In the genomic region with DNA sequence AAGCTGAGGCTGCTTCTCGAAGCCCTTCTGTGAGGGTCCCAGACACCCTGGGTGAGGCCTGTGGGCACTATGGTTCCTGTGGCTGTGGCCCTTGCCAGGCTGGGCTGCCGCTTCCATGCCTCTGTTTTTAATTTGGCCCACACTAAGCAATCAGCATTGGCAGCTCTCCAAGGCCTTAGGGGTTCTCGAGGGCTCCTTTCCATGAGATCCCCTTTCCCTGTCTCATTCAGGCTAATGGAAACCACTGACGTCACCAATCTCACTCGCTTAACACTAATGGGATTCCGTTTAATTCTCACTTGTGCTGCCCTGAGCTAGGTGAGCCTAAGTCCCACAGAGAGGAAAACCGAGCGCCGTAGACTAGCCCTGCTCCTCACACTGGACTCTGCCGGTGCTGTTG, we compare ENCODE assay signal across 20 cellular contexts.
A peak's percentile ranks its signal among the peaks of the same experiment; 100 is the strongest.
DNase-seq lines count a peak whose midpoint lies in the region; ATAC-seq and TF ChIP-seq lines count a peak whose summit lies in the region.
"Had no signal": no experiment of that assay in that cellular context is flagged by ENCODE, and none has a peak within 500 bp of the region (broad histone marks: within the 10 kb centered on the region; RNA-seq: fewer than 3 reads in every experiment).

No MANE protein-coding gene starts in this region.

- H3K4me2 ChIP-seq in neural progenitor cell = no peak overlapping the region

- H3K4me3 Mint-ChIP-seq in neural progenitor cell = no peak overlapping the region
- H3K4me3 Mint-ChIP-seq: activated B cell treated with CpG ODN at 0.5 μM for 24 hours; activated CD8-positive, alpha-beta T cell treated with anti-CD3 and anti-CD28 coated beads, Interleukin-2, amount 10 ng/mL, durations not matched to agents 7 days and 5 days; activated T-cell treated with anti-CD3 and anti-CD28 coated beads, Interleukin-2, amount 50 U/mL, for 4 hours; stimulated activated naive B cell treated with anti-CD40 and anti-IgM and Interleukin-4, amounts not matched to agents 10 μg/mL and 1 μg/mL and 100 μg/mL, for 72 hours; T-helper 17 cell had no signal

- H3K36me3 ChIP-seq in adipocyte (ENCODE audit: control insufficient read depth, insufficient read depth, low read length, severe bottlenecking) = no peaks in the 10 kb centered on the region
- no peaks in the 10 kb centered on the region for H3K36me3 ChIP-seq in neural progenitor cell
- H3K36me3 ChIP-seq: colonic mucosa, gastroesophageal sphincter, right atrium auricular region had no signal

- H3F3A ChIP-seq in neural progenitor cell (ENCODE audit: low read depth) = no peaks in the 10 kb centered on the region

- no peak overlapping the region for H2AFZ ChIP-seq in neural progenitor cell (replicated peaks)

- H3K9me3 ChIP-seq in adipocyte (ENCODE audit: control insufficient read depth, low read length) (peaks cover 4% of the 10 kb centered on the region), neural progenitor cell (ENCODE audit: low read depth) (no peaks in the 10 kb centered on the region)
- H3K9me3 ChIP-seq: colonic mucosa, right atrium auricular region had no signal

- H3K9me3 Mint-ChIP-seq in neural progenitor cell = peaks cover 2% of the 10 kb centered on the region
- H3K9me3 Mint-ChIP-seq: activated B cell treated with CpG ODN at 0.5 μM for 24 hours; activated naive CD4-positive, alpha-beta T cell treated with anti-CD3 and anti-CD28 coated beads, Interleukin-2, amount 50 U/mL, for 72 hours; activated T-cell treated with anti-CD3 and anti-CD28 coated beads, Interleukin-2, amount 50 U/mL, for 4 hours; stimulated activated naive B cell treated with anti-CD40 and anti-IgM and Interleukin-4, amounts not matched to agents 10 μg/mL and 1 μg/mL and 100 μg/mL, for 72 hours had no signal

- TF ChIP-seq CTCF in neural progenitor cell (IDR thresholded peaks at IDR 0.05) = no peak

- no peaks in the 10 kb centered on the region for H3K4me1 Mint-ChIP-seq in neural progenitor cell
- H3K4me1 Mint-ChIP-seq: activated B cell treated with CpG ODN at 0.5 μM for 24 hours; stimulated activated naive B cell treated with anti-CD40 and anti-IgM and Interleukin-4, amounts not matched to agents 10 μg/mL and 1 μg/mL and 100 μg/mL, for 72 hours had no signal

- no peaks in the 10 kb centered on the region for H3K79me2 ChIP-seq in neural progenitor cell (ENCODE audit: low read depth)

- peaks cover 5% of the 10 kb centered on the region for H3K27me3 Mint-ChIP-seq in neural progenitor cell (ENCODE audit: insufficient read depth, low read depth)

- DNase-seq in NCI-H1436 (lab: John Stamatoyannopoulos, UW) (peak; percentile 36), NCI-H1436 treated with DMSO at 0.1 percent for 48 hours (lab: John Stamatoyannopoulos, UW) (no peak), NCI-H2227 (lab: John Stamatoyannopoulos, UW; ENCODE audit: unreplicated experiment) (peak; percentile 81), adipocyte (ENCODE audit: low read depth) (peak; percentile 20), renal cortical epithelial cell (ENCODE audit: low read depth) (peak; percentile 47), neural progenitor cell (ENCODE audit: low spot score) (no peak)
- DNase-seq: 8988T; activated B cell treated with CpG ODN at 0.5 μM for 24 hours; activated CD8-positive, alpha-beta T cell treated with anti-CD3 and anti-CD28 coated beads, Interleukin-2, amount 10 ng/mL, durations not matched to agents 7 days and 5 days; activated T-cell treated with anti-CD3 and anti-CD28 coated beads, Interleukin-2, amount 50 U/mL, for 4 hours; C1 segment of cervical spinal cord; colonic mucosa; Kasumi-1; stimulated activated naive B cell treated with anti-CD40 and anti-IgM and Interleukin-4, amounts not matched to agents 10 μg/mL and 1 μg/mL and 100 μg/mL, for 72 hours; T-helper 17 cell had no signal

- H3K9ac ChIP-seq in adipocyte (ENCODE audit: low read length) = no peak overlapping the region
- H3K9ac ChIP-seq in neural progenitor cell = no peak overlapping the region

- ATAC-seq in HG02623 (IDR thresholded peaks at IDR 0.05; ENCODE audit: unreplicated experiment) (no peak), GM18909 (IDR thresholded peaks at IDR 0.05; ENCODE audit: poor library complexity, unreplicated experiment) (no peak)
- ATAC-seq: activated CD8-positive, alpha-beta T cell treated with anti-CD3 and anti-CD28 coated beads, Interleukin-2, amount 10 ng/mL, durations not matched to agents 7 days and 5 days; activated naive CD4-positive, alpha-beta T cell treated with anti-CD3 and anti-CD28 coated beads, Interleukin-2, amount 50 U/mL, for 72 hours; activated T-cell treated with anti-CD3 and anti-CD28 coated beads, Interleukin-2, amount 50 U/mL, for 4 hours; gastroesophageal sphincter; stimulated activated naive B cell treated with anti-CD40 and anti-IgM and Interleukin-4, amounts not matched to agents 10 μg/mL and 1 μg/mL and 100 μg/mL, for 72 hours; T-helper 17 cell had no signal

- no peak overlapping the region for H3K27ac ChIP-seq in neural progenitor cell
- H3K27ac ChIP-seq: colonic mucosa, gastroesophageal sphincter, right atrium auricular region had no signal

- H3K27ac Mint-ChIP-seq in neural progenitor cell = no peak overlapping the region
- H3K27ac Mint-ChIP-seq: activated B cell treated with CpG ODN at 0.5 μM for 24 hours; activated CD8-positive, alpha-beta T cell treated with anti-CD3 and anti-CD28 coated beads, Interleukin-2, amount 10 ng/mL, durations not matched to agents 7 days and 5 days; stimulated activated naive B cell treated with anti-CD40 and anti-IgM and Interleukin-4, amounts not matched to agents 10 μg/mL and 1 μg/mL and 100 μg/mL, for 72 hours; T-helper 17 cell had no signal

- H3K4me3 ChIP-seq in adipocyte (ENCODE audit: low read length) (no peak overlapping the region), neural progenitor cell (no peak overlapping the region)
- H3K4me3 ChIP-seq: colonic mucosa, gastroesophageal sphincter, right atrium auricular region had no signal

- H4K20me1 ChIP-seq in neural progenitor cell (ENCODE audit: low read depth) = no peaks in the 10 kb centered on the region

- H3K27me3 ChIP-seq in adipocyte (replicated peaks; ENCODE audit: control insufficient read depth, insufficient read depth, low read length) (no peaks in the 10 kb centered on the region), neural progenitor cell (no peaks in the 10 kb centered on the region)
- H3K27me3 ChIP-seq: colonic mucosa, gastroesophageal sphincter, right atrium auricular region had no signal

- H3K4me1 ChIP-seq in adipocyte (ENCODE audit: control insufficient read depth, insufficient read depth, low read length) = no peaks in the 10 kb centered on the region
- no peaks in the 10 kb centered on the region for H3K4me1 ChIP-seq in neural progenitor cell
- H3K4me1 ChIP-seq: colonic mucosa, right atrium auricular region had no signal

- H3K36me3 Mint-ChIP-seq in neural progenitor cell = no peaks in the 10 kb centered on the region
- H3K36me3 Mint-ChIP-seq: activated naive CD4-positive, alpha-beta T cell treated with anti-CD3 and anti-CD28 coated beads, Interleukin-2, amount 50 U/mL, for 72 hours; stimulated activated naive B cell treated with anti-CD40 and anti-IgM and Interleukin-4, amounts not matched to agents 10 μg/mL and 1 μg/mL and 100 μg/mL, for 72 hours had no signal

Comparison
In these comparisons a context has a peak if more than half of its experiments do, and no peak if none do; other contexts are left out.
1. DNase-seq: peak in NCI-H1436 (single experiment), NCI-H2227 (single experiment), adipocyte (single experiment) and renal cortical epithelial cell (single experiment); none in NCI-H1436 treated with DMSO at 0.1 percent for 48 hours (single experiment) and neural progenitor cell (single experiment).